18 cellular contexts compared by ENCODE assay signal in genomic region chr18:48396561-48396960, GRCh38. TPM values are rescaled to one million over a fixed set of nuclear protein-coding genes. Genes with fewer than 3 reads are reported as not detected.
DNase-seq lines count a peak whose midpoint lies in the region; TF ChIP-seq lines count a peak whose summit lies in the region.
"Had no signal": no experiment of that assay in that cellular context is flagged by ENCODE, and none has a peak within 500 bp of the region (broad histone marks: within the 10 kb centered on the region; RNA-seq: fewer than 3 reads in every experiment).

No MANE protein-coding gene starts in this region.

- intact Hi-C loops in thyroid gland (cut with DNase I), result no loop called here

- H3K27ac ChIP-seq in thyroid gland, result peak overlapping the region; percentile 86 to 90 (median 89)
- H3K27ac ChIP-seq: BLaER1 had no signal

- no peaks in the 10 kb centered on the region for H3K36me3 ChIP-seq in thyroid gland
- H3K36me3 ChIP-seq: BE2C, BLaER1 had no signal

- H3K9me3 ChIP-seq in thyroid gland, result no peaks in the 10 kb centered on the region
- H3K9me3 ChIP-seq: BE2C, BLaER1 had no signal

- peaks cover 88 to 98% of the 10 kb centered on the region in 2 donors for H3K4me1 ChIP-seq in thyroid gland
- H3K4me1 ChIP-seq: BE2C had no signal

- no peak for TF ChIP-seq CTCF in thyroid gland (IDR thresholded peaks at IDR 0.05)

- TF ChIP-seq POLR2A in thyroid gland (IDR thresholded peaks at IDR 0.05), result no peak

- WGBS in thyroid gland, 2 donors, result 50 to 51% methylated on average over 5 of the region's 5 CpGs

- no peaks in the 10 kb centered on the region for H3K27me3 ChIP-seq in thyroid gland
- H3K27me3 ChIP-seq: BE2C, BLaER1 had no signal

- no peak overlapping the region for H3K4me3 ChIP-seq in thyroid gland (replicated peaks in 1 of 3)
- H3K4me3 ChIP-seq: BLaER1 had no signal

- DNase-seq in DMS79 treated with DMSO at 0.1 percent for 48 hours (lab: John Stamatoyannopoulos, UW) (peak; percentile 28), myocyte (ENCODE audit: low read depth) (peak; percentile 54), thyroid gland (no peak), NCI-H345 (lab: John Stamatoyannopoulos, UW) (no peak), NOMO-1 (lab: John Stamatoyannopoulos, UW; ENCODE audit: unreplicated experiment in 2 of 2) (no peak), GM19238 (ENCODE audit: insufficient read length, low spot score) (no peak)
- DNase-seq: 8988T; ACHN; BE2C; C1 segment of cervical spinal cord; Calu3; CD4-positive, alpha-beta memory T cell; CD4-positive, CD25-positive, alpha-beta regulatory T cell; CD8-positive, alpha-beta memory T cell; COR-L47; GF-D8 had no signal

RNA-seq across cellular contexts. Expression of gene ZBTB7C, which starts 12.6 kb away (rescaled TPM):
- total RNA-seq in myocyte (16.4 and 26.6 TPM in 2 replicates), thyroid gland (10 to 100 TPM; 41.7 to 66.7 (median 49.5) TPM)
- 8.0 TPM for polyA plus RNA-seq in myocyte (2012)
- total RNA-seq: Calu3; CD4-positive, alpha-beta memory T cell; CD4-positive, CD25-positive, alpha-beta regulatory T cell had no signal
- polyA plus RNA-seq: AG04450; CD4-positive, CD25-positive, alpha-beta regulatory T cell; CD8-positive, alpha-beta memory T cell had no signal

Comparison
In these comparisons a context has a peak if more than half of its experiments do, and no peak if none do; other contexts are left out.
1. DNase-seq: peak in DMS79 treated with DMSO at 0.1 percent for 48 hours (single experiment) and myocyte (single experiment); none in thyroid gland (0 of 2), NCI-H345 (single experiment), NOMO-1 (0 of 2) and GM19238 (single experiment).